In the genomic region with DNA sequence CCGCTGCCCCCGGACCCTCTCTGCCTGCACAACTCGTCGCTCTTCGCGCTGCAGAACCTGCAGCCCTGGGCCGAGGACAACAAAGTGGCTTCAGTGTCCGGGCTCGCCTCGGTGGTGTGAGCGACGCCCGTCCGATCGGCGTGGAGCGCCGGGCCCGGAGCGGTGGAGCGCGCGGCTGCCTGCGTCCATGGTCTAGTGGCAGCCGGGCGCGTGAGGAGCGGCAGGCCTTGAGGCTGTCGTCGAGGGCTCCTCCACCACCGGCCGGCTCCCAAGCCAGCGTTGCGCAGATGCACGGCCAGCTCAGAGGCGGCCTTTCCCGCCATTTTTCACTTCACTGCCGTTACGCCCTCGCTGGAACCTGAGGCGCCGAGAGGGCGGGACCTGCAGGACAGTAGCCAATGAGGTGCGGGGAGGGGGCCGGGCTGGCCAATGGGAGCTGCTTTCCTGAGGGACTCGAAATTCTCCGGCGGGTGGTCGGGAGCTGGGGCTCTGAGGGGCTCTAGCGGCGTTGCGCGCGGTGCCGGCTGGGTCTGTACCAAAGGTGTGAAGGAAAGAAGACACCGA, we compare ENCODE assay signal across 8 cellular contexts. TPM values are rescaled to one million over a fixed set of nuclear protein-coding genes. Genes with fewer than 3 reads are reported as not detected.
A peak's percentile ranks its signal among the peaks of the same experiment; 100 is the strongest.
DNase-seq lines count a peak whose midpoint lies in the region; ATAC-seq and TF ChIP-seq lines count a peak whose summit lies in the region.

No MANE protein-coding gene starts in this region.

- H3K27ac ChIP-seq in parathyroid adenoma (no peak overlapping the region), transverse colon (no peak overlapping the region), Karpas-422 (ENCODE audit: low read length) (no peak overlapping the region)

- intact Hi-C loops in activated T-helper 1 cell treated with anti-CD3 and anti-CD28 coated beads, Interleukin-12 subunit alpha, Interleukin-12 subunit beta, Interleukin-2, Interleukin-4 antibody, amounts not matched to agents 30 ng/mL and 10 ng/mL and 1 ng/mL, durations not matched to agents 14 hours and 24 hours and 36 hours (cut with micrococcal nuclease) = loop anchor here (1.0 kb wide), 2 partner anchors 9 to 13 kb away; partner anchors contain the start of genes AUP1, HTRA2 and PCGF1
- intact Hi-C loops in transverse colon (cut with DNase I; ENCODE audit: low total_unique reads) = no loop called here

- peaks cover 12% of the 10 kb centered on the region for H3K36me3 Mint-ChIP-seq in activated T-helper 1 cell treated with anti-CD3 and anti-CD28 coated beads, Interleukin-12 subunit alpha, Interleukin-12 subunit beta, Interleukin-2, Interleukin-4 antibody, amounts not matched to agents 30 ng/mL and 10 ng/mL and 1 ng/mL, durations not matched to agents 14 hours and 24 hours and 36 hours (ENCODE audit: low read depth)

- H3K9ac ChIP-seq in parathyroid adenoma (no peak overlapping the region), Karpas-422 (ENCODE audit: low read length) (no peak overlapping the region)

- DNase-seq in D341Med (ENCODE audit: low spot score) (peak; percentile 83), globus pallidus (ENCODE audit: low spot score) (peak; percentile 37), transverse colon (peak; percentile 60), Karpas-422 (no peak)
- DNase-seq in activated T-helper 1 cell treated with anti-CD3 and anti-CD28 coated beads, Interleukin-12 subunit alpha, Interleukin-12 subunit beta, Interleukin-2, Interleukin-4 antibody, amounts not matched to agents 30 ng/mL and 10 ng/mL and 1 ng/mL, durations not matched to agents 14 hours and 24 hours and 36 hours (ENCODE audit: low spot score) = peak; percentile 72

- H3K9me2 ChIP-seq in Karpas-422 (replicated peaks; ENCODE audit: insufficient read depth, low read length) = no peaks in the 10 kb centered on the region

- H4K20me1 ChIP-seq in Karpas-422 (ENCODE audit: insufficient read depth, low read depth, low read length) = no peaks in the 10 kb centered on the region

- in situ Hi-C loops in transverse colon (cut with MboI; ENCODE audit: low pct_ligation_motif_present in 1 of 4, low pct_unique_long_range_greater_than_20kb in 1 of 4, low sequenced_read_pairs in 3 of 4) = no loop called here

- TF ChIP-seq POLR2A in transverse colon (IDR thresholded peaks at IDR 0.05) = no peak

- H3K79me2 ChIP-seq in parathyroid adenoma = no peaks in the 10 kb centered on the region
- H3K79me2 ChIP-seq in Karpas-422 (ENCODE audit: low read length) = no peaks in the 10 kb centered on the region

- H2AFZ ChIP-seq in parathyroid adenoma = peak overlapping the region; percentile 62
- H2AFZ ChIP-seq in Karpas-422 (ENCODE audit: low read length) = no peak overlapping the region

- H3K27ac Mint-ChIP-seq in activated T-helper 1 cell treated with anti-CD3 and anti-CD28 coated beads, Interleukin-12 subunit alpha, Interleukin-12 subunit beta, Interleukin-2, Interleukin-4 antibody, amounts not matched to agents 30 ng/mL and 10 ng/mL and 1 ng/mL, durations not matched to agents 14 hours and 24 hours and 36 hours = no peak overlapping the region

- WGBS in transverse colon (ENCODE audit: low coverage in 1 of 2), 2 donors = 9 to 10% methylated on average over 2 to 46 of the region's 56 CpGs

- peaks cover 65% of the 10 kb centered on the region for H3K27me3 Mint-ChIP-seq in activated T-helper 1 cell treated with anti-CD3 and anti-CD28 coated beads, Interleukin-12 subunit alpha, Interleukin-12 subunit beta, Interleukin-2, Interleukin-4 antibody, amounts not matched to agents 30 ng/mL and 10 ng/mL and 1 ng/mL, durations not matched to agents 14 hours and 24 hours and 36 hours (ENCODE audit: insufficient read depth)

- no peak for TF ChIP-seq EP300 in transverse colon (IDR thresholded peaks at IDR 0.05; ENCODE audit: low read depth)

- H3K4me1 ChIP-seq in parathyroid adenoma (no peaks in the 10 kb centered on the region), transverse colon (peaks cover 8 to 30% (median 27%) of the 10 kb centered on the region in 4 donors), Karpas-422 (ENCODE audit: low read length) (peaks cover 5% of the 10 kb centered on the region)

- H3K4me2 ChIP-seq in parathyroid adenoma (ENCODE audit: low read length) = peak overlapping the region; percentile 61
- no peak overlapping the region for H3K4me2 ChIP-seq in Karpas-422 (ENCODE audit: low read depth, low read length, poor library complexity, severe bottlenecking)

- H3K4me3 ChIP-seq in parathyroid adenoma (ENCODE audit: low read depth, low read length) (peak overlapping the region; percentile 46), transverse colon (peak overlapping the region in 2 of 4 donors; percentile 28 to 39), Karpas-422 (ENCODE audit: low read length) (no peak overlapping the region)

- H3K4me1 Mint-ChIP-seq in activated T-helper 1 cell treated with anti-CD3 and anti-CD28 coated beads, Interleukin-12 subunit alpha, Interleukin-12 subunit beta, Interleukin-2, Interleukin-4 antibody, amounts not matched to agents 30 ng/mL and 10 ng/mL and 1 ng/mL, durations not matched to agents 14 hours and 24 hours and 36 hours (ENCODE audit: low read depth) = peaks cover 16% of the 10 kb centered on the region

- H3K9me3 Mint-ChIP-seq in activated T-helper 1 cell treated with anti-CD3 and anti-CD28 coated beads, Interleukin-12 subunit alpha, Interleukin-12 subunit beta, Interleukin-2, Interleukin-4 antibody, amounts not matched to agents 30 ng/mL and 10 ng/mL and 1 ng/mL, durations not matched to agents 14 hours and 24 hours and 36 hours = no peaks in the 10 kb centered on the region

- peak overlapping the region; percentile 81 for H3K4me3 Mint-ChIP-seq in activated T-helper 1 cell treated with anti-CD3 and anti-CD28 coated beads, Interleukin-12 subunit alpha, Interleukin-12 subunit beta, Interleukin-2, Interleukin-4 antibody, amounts not matched to agents 30 ng/mL and 10 ng/mL and 1 ng/mL, durations not matched to agents 14 hours and 24 hours and 36 hours

- no peaks in the 10 kb centered on the region for H3K9me3 ChIP-seq in parathyroid adenoma (ENCODE audit: control insufficient read depth, low read length)
- H3K9me3 ChIP-seq in transverse colon = no peaks in the 10 kb centered on the region
- H3K9me3 ChIP-seq in Karpas-422 (ENCODE audit: low read length) = no peaks in the 10 kb centered on the region

- ATAC-seq in HG03442 (IDR thresholded peaks at IDR 0.05; ENCODE audit: unreplicated experiment) (peak; percentile 57), GM19324 (IDR thresholded peaks at IDR 0.05; ENCODE audit: low FRiP score, unreplicated experiment) (no peak)

- TF ChIP-seq CTCF in parathyroid adenoma (IDR thresholded peaks at IDR 0.05) = no peak
- no peak for TF ChIP-seq CTCF in transverse colon (IDR thresholded peaks at IDR 0.05)

- no peaks in the 10 kb centered on the region for H3K27me3 ChIP-seq in parathyroid adenoma (ENCODE audit: control insufficient read depth, insufficient read depth, low read length)
- peaks cover 100% of the 10 kb centered on the region for H3K27me3 ChIP-seq in transverse colon
- no peaks in the 10 kb centered on the region for H3K27me3 ChIP-seq in Karpas-422 (ENCODE audit: low read length)

- H3K36me3 ChIP-seq in parathyroid adenoma (ENCODE audit: control insufficient read depth, insufficient read depth, low read length) (no peaks in the 10 kb centered on the region), transverse colon (no peaks in the 10 kb centered on the region), Karpas-422 (ENCODE audit: insufficient read depth, low read length) (no peaks in the 10 kb centered on the region)

RNA-seq across cellular contexts. Expression of gene TLX2, which starts 1.9 kb away (rescaled TPM):
- 1.2 and 1.5 TPM in 2 replicates for total RNA-seq in activated T-helper 1 cell treated with anti-CD3 and anti-CD28 coated beads, Interleukin-12 subunit alpha, Interleukin-12 subunit beta, Interleukin-2, Interleukin-4 antibody, amounts not matched to agents 30 ng/mL and 10 ng/mL and 1 ng/mL, durations not matched to agents 14 hours and 24 hours and 36 hours
- total RNA-seq in transverse colon = 1 to 10 TPM in 1 of 4 donors, under 1 TPM in 1, not detected in 2; 0.96 to 2.5 TPM
- 0.25 and 2.5 TPM in 2 replicates for total RNA-seq in Karpas-422 (2014; rRNA removed; shearing (Covaris generic); ENCODE audit: low replicate concordance)

RNA-seq across cellular contexts. Expression of gene PCGF1, which starts 8.7 kb away (rescaled TPM):
- 41.9 and 45.0 TPM in 2 replicates for total RNA-seq in activated T-helper 1 cell treated with anti-CD3 and anti-CD28 coated beads, Interleukin-12 subunit alpha, Interleukin-12 subunit beta, Interleukin-2, Interleukin-4 antibody, amounts not matched to agents 30 ng/mL and 10 ng/mL and 1 ng/mL, durations not matched to agents 14 hours and 24 hours and 36 hours
- 10 to 100 TPM in 3 of 4 donors, 1 to 10 TPM in 1; 3.7 to 23.9 (median 19.3) TPM for total RNA-seq in transverse colon
- total RNA-seq in Karpas-422 (2014; rRNA removed; shearing (Covaris generic); ENCODE audit: low replicate concordance) = 44.8 and 58.3 TPM in 2 replicates

RNA-seq across cellular contexts. Expression of gene DQX1, which starts 9.9 kb away (rescaled TPM):
- total RNA-seq in activated T-helper 1 cell treated with anti-CD3 and anti-CD28 coated beads, Interleukin-12 subunit alpha, Interleukin-12 subunit beta, Interleukin-2, Interleukin-4 antibody, amounts not matched to agents 30 ng/mL and 10 ng/mL and 1 ng/mL, durations not matched to agents 14 hours and 24 hours and 36 hours = 0.65 and 0.86 TPM in 2 replicates
- 100 to 1,000 TPM in 1 of 4 donors, 10 to 100 TPM in 3; 32.4 to 194 (median 53.1) TPM for total RNA-seq in transverse colon
- total RNA-seq in Karpas-422 (2014; rRNA removed; shearing (Covaris generic); ENCODE audit: low replicate concordance) = 1.4 and 22.6 TPM in 2 replicates

RNA-seq across cellular contexts. Expression of gene AUP1, which starts 13.4 kb away (rescaled TPM):
- 178 and 187 TPM in 2 replicates for total RNA-seq in activated T-helper 1 cell treated with anti-CD3 and anti-CD28 coated beads, Interleukin-12 subunit alpha, Interleukin-12 subunit beta, Interleukin-2, Interleukin-4 antibody, amounts not matched to agents 30 ng/mL and 10 ng/mL and 1 ng/mL, durations not matched to agents 14 hours and 24 hours and 36 hours
- 100 to 1,000 TPM; 164 to 264 (median 189) TPM for total RNA-seq in transverse colon
- 216 and 273 TPM in 2 replicates for total RNA-seq in Karpas-422 (2014; rRNA removed; shearing (Covaris generic); ENCODE audit: low replicate concordance)

RNA-seq across cellular contexts. Expression of gene HTRA2, which starts 13.6 kb away (rescaled TPM):
- 57.0 and 57.3 TPM in 2 replicates for total RNA-seq in activated T-helper 1 cell treated with anti-CD3 and anti-CD28 coated beads, Interleukin-12 subunit alpha, Interleukin-12 subunit beta, Interleukin-2, Interleukin-4 antibody, amounts not matched to agents 30 ng/mL and 10 ng/mL and 1 ng/mL, durations not matched to agents 14 hours and 24 hours and 36 hours
- 10 to 100 TPM in 3 of 4 donors, 1 to 10 TPM in 1; 8.6 to 29.6 (median 21.0) TPM for total RNA-seq in transverse colon
- 36.8 and 72.1 TPM in 2 replicates for total RNA-seq in Karpas-422 (2014; rRNA removed; shearing (Covaris generic); ENCODE audit: low replicate concordance)
